ENCODE assay signal across 1 cellular context in genomic region chr13:111013196-111013595, GRCh38.
TF ChIP-seq lines count a peak whose summit lies in the region.

No MANE protein-coding gene starts in this region.

TF ChIP-seq in HCT116, 20 proteins besides CTCF, POLR2A, EP300 and RAD21:
- TF ChIP-seq FOSL1 (IDR thresholded peaks at IDR 0.05; ENCODE audit: low read depth) (no peak), SP1 (IDR thresholded peaks at IDR 0.05; ENCODE audit: low read depth) (no peak), EZH2 (IDR thresholded peaks at IDR 0.05) (no peak), ZBTB33 (IDR thresholded peaks at IDR 0.05; ENCODE audit: extremely low read depth, insufficient replicate concordance, low read length) (no peak), ZFX (IDR thresholded peaks at IDR 0.05) (no peak), EGR1 (IDR thresholded peaks at IDR 0.05; ENCODE audit: low read depth) (no peak), ELF1 (IDR thresholded peaks at IDR 0.05; ENCODE audit: borderline replicate concordance, low read depth) (no peak), POLR2AphosphoS5 (IDR thresholded peaks at IDR 0.05; ENCODE audit: low read depth, low read length) (no peak), SRF (IDR thresholded peaks at IDR 0.05; ENCODE audit: low read depth) (no peak), MAX (IDR thresholded peaks at IDR 0.05) (no peak), REST (IDR thresholded peaks at IDR 0.05; ENCODE audit: low read depth) (no peak), SIN3A (IDR thresholded peaks at IDR 0.05; ENCODE audit: low read depth) (no peak), ATF3 (IDR thresholded peaks at IDR 0.05) (no peak), ZNF274 (IDR thresholded peaks at IDR 0.05; ENCODE audit: low read depth, low read length) (no peak)
